In the genomic region with DNA sequence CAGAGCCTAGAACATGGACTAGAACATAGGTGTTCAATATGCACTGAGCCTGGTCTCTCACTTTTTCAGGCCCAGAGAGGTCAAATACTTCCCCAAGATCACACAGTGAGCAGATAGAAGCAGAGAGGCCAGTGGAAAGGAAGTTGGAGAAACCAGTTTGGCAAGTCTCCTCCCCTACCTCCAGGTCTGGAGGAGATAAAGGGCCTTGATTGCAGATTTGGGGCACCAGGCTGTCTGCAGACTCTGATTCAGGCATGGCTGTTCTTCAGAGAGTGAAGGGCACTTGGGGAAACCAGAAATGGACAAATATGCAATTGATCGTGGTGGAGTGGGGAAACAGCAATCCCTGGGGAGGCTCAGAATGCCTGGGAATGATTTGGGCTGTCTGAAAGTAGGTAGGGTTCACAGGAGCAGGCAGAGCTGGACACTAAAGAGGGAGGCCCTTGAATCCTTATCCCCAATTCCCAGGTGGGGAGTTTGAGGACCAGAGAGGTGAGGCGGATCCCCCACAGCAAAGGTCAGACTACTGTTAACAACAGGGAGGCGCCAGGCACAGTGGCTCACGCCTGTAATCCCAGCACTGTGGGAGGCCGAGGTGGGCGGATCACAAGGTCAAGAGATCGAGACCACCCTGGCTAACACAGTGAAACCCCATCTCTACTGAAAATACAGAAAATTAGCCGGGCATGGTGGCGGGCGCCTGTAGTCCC, we compare ENCODE assay signal across 8 cellular contexts. TPM values are rescaled to one million over a fixed set of nuclear protein-coding genes. Genes with fewer than 3 reads are reported as not detected.
DNase-seq lines count a peak whose midpoint lies in the region; ATAC-seq and TF ChIP-seq lines count a peak whose summit lies in the region.

No MANE protein-coding gene starts in this region.

- H3K36me3 ChIP-seq in ACC112 (ENCODE audit: insufficient read depth, low read length): no peaks in the 10 kb centered on the region; the same call in 1 of the 2 replicates
- H3K36me3 ChIP-seq in body of pancreas (replicated peaks in 1 of 2; ENCODE audit: insufficient read depth in 1 of 2, low read depth in 2 of 2): no peaks in the 10 kb centered on the region
- no peaks in the 10 kb centered on the region for H3K36me3 ChIP-seq in mucosa of descending colon (ENCODE audit: low read depth)

- no peaks in the 10 kb centered on the region for H3K27me3 ChIP-seq in ACC112 (ENCODE audit: insufficient read depth, low read length)
- no peaks in the 10 kb centered on the region for H3K27me3 ChIP-seq in body of pancreas

- ATAC-seq in body of pancreas: peak; percentile 34
- peak; percentile 42 for ATAC-seq in mucosa of descending colon
- no peak for ATAC-seq in omental fat pad (ENCODE audit: low FRiP score)

- H3K27ac ChIP-seq in ACC112 (ENCODE audit: low read depth, low read length) (peak overlapping the region; percentile 63), body of pancreas (peak overlapping the region; percentile 56 to 95 (median 90))

- H3K4me3 ChIP-seq in ACC112 (ENCODE audit: low read depth, low read length) (peak overlapping the region; percentile 89), body of pancreas (no peak overlapping the region), mucosa of descending colon (no peak overlapping the region)

- H3K9me3 ChIP-seq in body of pancreas (no peaks in the 10 kb centered on the region), mucosa of descending colon (no peaks in the 10 kb centered on the region)

- H2AFZ ChIP-seq in ACC112 (ENCODE audit: low read length, unreplicated experiment): no peak overlapping the region

- 60 to 66% methylated on average over 10 of the region's 10 CpGs for WGBS in body of pancreas, 2 donors

- TF ChIP-seq CTCF in body of pancreas (IDR thresholded peaks at IDR 0.05) (no peak), mucosa of descending colon (IDR thresholded peaks at IDR 0.05) (no peak), omental fat pad (IDR thresholded peaks at IDR 0.05) (no peak)

- peak in 57 of 76 experiments; percentile 4 to 75 (median 30) for DNase-seq in HUDEP-2 (lab: John Stamatoyannopoulos, UW; ENCODE audit: unreplicated experiment in 76 of 76)
- DNase-seq in body of pancreas: peak; percentile 57 to 77 (median 69)
- DNase-seq in mucosa of descending colon: peak in 2 of 3 donors; percentile 51 to 69
- DNase-seq in iPS-NIHi11 (ENCODE audit: low spot score): no peak
- no peak for DNase-seq in omental fat pad (ENCODE audit: low spot score)
- no peak for DNase-seq in COLO829 (ENCODE audit: low spot score)
- DNase-seq in G401 (ENCODE audit: low spot score): no peak

- peaks cover 72% of the 10 kb centered on the region for H3K79me2 ChIP-seq in ACC112 (ENCODE audit: control insufficient read depth, insufficient read depth, low read length, unreplicated experiment)

- no peak for TF ChIP-seq POLR2A in body of pancreas (IDR thresholded peaks at IDR 0.05)

- H3K4me1 ChIP-seq in ACC112 (ENCODE audit: control insufficient read depth, insufficient read depth, low read length, unreplicated experiment) (peaks cover 57% of the 10 kb centered on the region), body of pancreas (peaks cover 61% of the 10 kb centered on the region), mucosa of descending colon (ENCODE audit: low read depth) (peaks cover 39% of the 10 kb centered on the region)

- in situ Hi-C loops in G401 (cut with HindIII; ENCODE audit: low sequenced_read_pairs): loop anchor here (10.0 kb wide), 1 partner anchor 166 kb away; the partner anchor contains the start of gene SNAI1

- intact Hi-C loops in body of pancreas (cut with DNase I): no loop called here
- intact Hi-C loops in mucosa of descending colon (cut with DNase I, micrococcal nuclease): no loop called here

RNA-seq across cellular contexts. Expression of gene PEDS1, which starts 2.3 kb away (rescaled TPM):
- total RNA-seq in body of pancreas (1 to 10 TPM; 9.1 to 9.6 TPM), mucosa of descending colon (10 to 100 TPM; 21.2 to 34.3 (median 23.3) TPM), omental fat pad (10 to 100 TPM; 20.8 to 61.5 (median 29.0) TPM)
- 42.7 and 45.5 TPM in 2 replicates for total RNA-seq in G401 (2014; rRNA removed; shearing (Covaris generic))

RNA-seq across cellular contexts. Expression of gene UBE2V1, which starts 38.2 kb away (rescaled TPM):
- total RNA-seq in body of pancreas (10 to 100 TPM; 42.0 to 43.8 TPM), mucosa of descending colon (10 to 100 TPM; 90.1 to 94.4 (median 94.1) TPM), omental fat pad (100 to 1,000 TPM in 1 of 4 donors, 10 to 100 TPM in 3; 63.2 to 100 (median 72.6) TPM)
- 33.0 and 40.9 TPM in 2 replicates for total RNA-seq in G401 (2014; rRNA removed; shearing (Covaris generic))

RNA-seq across cellular contexts. Expression of gene CEBPB, which starts 39.4 kb away (rescaled TPM):
- total RNA-seq in body of pancreas (100 to 1,000 TPM in 1 of 2 donors, 10 to 100 TPM in 1; 47.7 to 104 TPM), mucosa of descending colon (10 to 100 TPM; 20.2 to 86.7 (median 41.3) TPM), omental fat pad (100 to 1,000 TPM; 158 to 345 (median 227) TPM)
- total RNA-seq in G401 (2014; rRNA removed; shearing (Covaris generic)): 21.6 and 24.9 TPM in 2 replicates

Comparison
In these comparisons a context has a peak if more than half of its experiments do, and no peak if none do; other contexts are left out.
1. DNase-seq: peak in HUDEP-2 (57 of 76), body of pancreas (4 of 4) and mucosa of descending colon (2 of 3); none in iPS-NIHi11 (single experiment), omental fat pad (single experiment), COLO829 (single experiment) and G401 (single experiment).